ENCODE assay signal across 11 cellular contexts in the genomic region with DNA sequence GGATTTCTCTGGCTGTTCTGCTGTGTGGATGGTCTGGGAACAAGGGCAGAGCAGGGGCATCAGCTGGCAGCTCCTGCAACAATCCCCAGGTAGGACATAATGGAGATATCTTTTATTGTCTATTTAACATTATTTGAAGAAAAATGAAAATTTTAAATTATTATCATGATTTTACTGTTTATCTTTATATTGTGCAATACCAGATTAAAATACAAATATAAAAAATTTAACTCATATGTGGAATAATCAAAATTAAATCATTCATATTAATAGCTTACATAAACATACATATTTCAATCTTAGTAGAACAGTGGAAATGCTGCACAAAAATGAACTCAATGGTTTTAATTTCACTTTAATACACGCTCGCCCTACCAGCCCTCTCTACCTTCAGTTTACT.
"Had no signal": no experiment of that assay in that cellular context is flagged by ENCODE, and none has a peak within 500 bp of the region (broad histone marks: within the 10 kb centered on the region; RNA-seq: fewer than 3 reads in every experiment).

No MANE protein-coding gene starts in this region.

- H3K9ac ChIP-seq: GM23248 had no signal

- H3K4me1 ChIP-seq: HAP-1 had no signal

- ATAC-seq: GM23338, HCT116 had no signal

- H3K4me2 ChIP-seq: GM23338 had no signal

- DNase-seq: GM23248, GOT3, H7, H9, HCEC 1CT, HFFc6 had no signal

- H3K27ac ChIP-seq: GM23248 had no signal

- FAIRE-seq: H1, H54 had no signal

- H3K4me3 ChIP-seq: GM23248, GM23338, HAP-1 had no signal

- H3K9me3 ChIP-seq: HAP-1 had no signal

- H3K36me3 ChIP-seq: HAP-1 had no signal

- H2AFZ ChIP-seq: GM23248, GM23338 had no signal
